Comparison of ENCODE assay signal across 14 cellular contexts in genomic region chr5:42500003-42500599, GRCh38.
"Had no signal": no experiment of that assay in that cellular context is flagged by ENCODE, and none has a peak within 500 bp of the region (broad histone marks: within the 10 kb centered on the region; RNA-seq: fewer than 3 reads in every experiment).

No MANE protein-coding gene starts in this region.

- H3K27me3 ChIP-seq: cardiac muscle cell, dorsolateral prefrontal cortex, esophagus muscularis mucosa, testis, upper lobe of left lung had no signal

- ATAC-seq: activated CD4-positive, CD25-positive, alpha-beta regulatory T cell treated with anti-CD3 and anti-CD28 coated beads, Interleukin-2, amount 50 U/mL, for 24 hours; stimulated activated naive CD8-positive, alpha-beta T cell treated with anti-CD3 and anti-CD28 coated beads, Interleukin-15, Interleukin-2, amounts not matched to agents 100 U/mL and 50 U/mL, for 24 hours; T-cell had no signal

- DNase-seq: activated naive CD8-positive, alpha-beta T cell treated with anti-CD3 and anti-CD28 coated beads, Interleukin-2, amount 10 ng/mL, durations not matched to agents 7 days and 5 days; aorta; dorsolateral prefrontal cortex; SK-N-SH; stimulated activated CD4-positive, alpha-beta T cell treated with anti-CD3 and anti-CD28 coated beads, Interleukin-4, amount 100 ng/mL, for 24 hours; stimulated activated naive CD8-positive, alpha-beta T cell treated with anti-CD3 and anti-CD28 coated beads, Interleukin-15, Interleukin-2, amounts not matched to agents 100 U/mL and 50 U/mL, for 24 hours; T-cell; T1000; testis; upper lobe of left lung had no signal

- H3K4me3 ChIP-seq: cardiac muscle cell, dorsolateral prefrontal cortex, esophagus muscularis mucosa, skin epidermis, testis, upper lobe of left lung had no signal

- H3K27ac ChIP-seq: cardiac muscle cell, dorsolateral prefrontal cortex, skin epidermis, testis, upper lobe of left lung had no signal

- H3K36me3 ChIP-seq: cardiac muscle cell, esophagus muscularis mucosa, upper lobe of left lung had no signal

- H3K9me3 ChIP-seq: esophagus muscularis mucosa, SK-N-SH, testis, upper lobe of left lung had no signal
